ENCODE assay signal across 12 cellular contexts in genomic region chr20:31475472-31476312, GRCh38. TPM values are rescaled to one million over a fixed set of nuclear protein-coding genes. Genes with fewer than 3 reads are reported as not detected.
DNase-seq lines count a peak whose midpoint lies in the region; ATAC-seq and TF ChIP-seq lines count a peak whose summit lies in the region.
"Had no signal": no experiment of that assay in that cellular context is flagged by ENCODE, and none has a peak within 500 bp of the region (broad histone marks: within the 10 kb centered on the region; RNA-seq: fewer than 3 reads in every experiment).

No MANE protein-coding gene starts in this region.

- no peaks in the 10 kb centered on the region for H3K9me3 ChIP-seq in Peyer's patch
- H3K9me3 ChIP-seq in muscle layer of colon (ENCODE audit: low read length) = no peaks in the 10 kb centered on the region
- no peaks in the 10 kb centered on the region for H3K9me3 ChIP-seq in upper lobe of left lung

- H3K4me3 ChIP-seq in Peyer's patch (peak overlapping the region; percentile 10 to 56 (median 40)), muscle layer of colon (ENCODE audit: low read depth in 1 of 2, low read length in 2 of 2) (peak overlapping the region; percentile 42 to 66), upper lobe of left lung (peak overlapping the region in 3 of 4 donors; percentile 37 to 55 (median 47))

- TF ChIP-seq EP300 in upper lobe of left lung (IDR thresholded peaks at IDR 0.05) = no peak

- TF ChIP-seq POLR2A in Peyer's patch (IDR thresholded peaks at IDR 0.05) = no peak
- no peak for TF ChIP-seq POLR2A in upper lobe of left lung (IDR thresholded peaks at IDR 0.05)

- H3K4me1 ChIP-seq in Peyer's patch (peaks cover 0 to 12% (median 0%) of the 10 kb centered on the region in 4 donors), foreskin keratinocyte (no peaks in the 10 kb centered on the region), muscle layer of colon (ENCODE audit: insufficient read depth, low read length) (peaks cover 4% of the 10 kb centered on the region), upper lobe of left lung (peaks cover 8 to 19% (median 10%) of the 10 kb centered on the region in 4 donors)

- WGBS in upper lobe of left lung, 2 donors = 2 to 8% methylated on average over 13 to 19 of the region's 29 CpGs

- H3K36me3 ChIP-seq in Peyer's patch = no peaks in the 10 kb centered on the region
- no peaks in the 10 kb centered on the region for H3K36me3 ChIP-seq in muscle layer of colon (ENCODE audit: insufficient read depth, low read length)
- H3K36me3 ChIP-seq in upper lobe of left lung = no peaks in the 10 kb centered on the region

- ATAC-seq in foreskin keratinocyte (peak; percentile 13), upper lobe of left lung (ENCODE audit: low FRiP score in 2 of 2) (peak; percentile 20 to 42), GM21576 (IDR thresholded peaks at IDR 0.05; ENCODE audit: unreplicated experiment) (no peak)

- DNase-seq in Peyer's patch (no peak), foreskin keratinocyte (no peak), upper lobe of left lung (peak in 1 of 2 donors; percentile 73), ecto neural progenitor cell (ENCODE audit: low spot score) (no peak), globus pallidus (ENCODE audit: low spot score) (no peak)
- DNase-seq: activated T-cell treated with anti-CD3 and anti-CD28 coated beads, Interleukin-2, amount 50 U/mL, for 24 hours; NCI-H510A treated with DMSO at 0.1 percent for 48 hours had no signal

- H3K27me3 ChIP-seq in Peyer's patch (peaks cover 0 to 5% of the 10 kb centered on the region in 2 donors), foreskin keratinocyte (peaks cover 33% of the 10 kb centered on the region), muscle layer of colon (ENCODE audit: control insufficient read depth in 1 of 2, insufficient read depth in 2 of 2, low read length in 2 of 2) (peaks cover 9 to 13% of the 10 kb centered on the region in 2 donors), upper lobe of left lung (peaks cover 0 to 13% (median 4%) of the 10 kb centered on the region in 4 donors)

- H3K9ac ChIP-seq in muscle layer of colon (ENCODE audit: low read length) = peak overlapping the region; percentile 71

- TF ChIP-seq CTCF in Peyer's patch (IDR thresholded peaks at IDR 0.05) (no peak), foreskin keratinocyte (conservative IDR thresholded peaks at IDR 0.05) (no peak), upper lobe of left lung (IDR thresholded peaks at IDR 0.05) (no peak)

- H3K27ac ChIP-seq in Peyer's patch (peak overlapping the region; percentile 9 to 74 (median 46)), foreskin keratinocyte (no peak overlapping the region), muscle layer of colon (ENCODE audit: low read depth, low read length) (no peak overlapping the region), upper lobe of left lung (peak overlapping the region in 3 of 4 donors; percentile 59 to 74 (median 61))
- H3K27ac ChIP-seq: HL-60, VCaP had no signal

RNA-seq across cellular contexts. Expression of gene REM1, which starts 0.6 kb away (rescaled TPM):
- total RNA-seq in Peyer's patch = 1 to 10 TPM in 2 of 4 donors, not detected in 2; 1.4 to 1.7 TPM
- not detected in 2 replicates for total RNA-seq in foreskin keratinocyte
- not detected in 2 replicates for polyA plus RNA-seq in foreskin keratinocyte
- 1 to 10 TPM in 5 of 6 donors, under 1 TPM in 1; 0.30 to 9.5 (median 2.2) TPM for total RNA-seq in upper lobe of left lung
- total RNA-seq: bronchial epithelial cell had no signal

RNA-seq across cellular contexts. Expression of gene DEFB124, which starts 0.8 kb away (rescaled TPM):
- total RNA-seq in Peyer's patch (not detected), foreskin keratinocyte (not detected in 2 replicates), upper lobe of left lung (not detected)
- polyA plus RNA-seq in foreskin keratinocyte = not detected in 2 replicates
- total RNA-seq: bronchial epithelial cell had no signal

RNA-seq across cellular contexts. Expression of gene DEFB123, which starts 35.3 kb away (rescaled TPM):
- total RNA-seq in Peyer's patch (not detected), foreskin keratinocyte (not detected in 2 replicates), upper lobe of left lung (not detected)
- not detected in 2 replicates for polyA plus RNA-seq in foreskin keratinocyte
- total RNA-seq: bronchial epithelial cell had no signal

RNA-seq across cellular contexts. Expression of gene HM13, which starts 38.5 kb away (rescaled TPM):
- total RNA-seq in Peyer's patch (10 to 100 TPM; 38.9 to 97.4 (median 56.3) TPM), foreskin keratinocyte (105 and 125 TPM in 2 replicates), upper lobe of left lung (100 to 1,000 TPM in 2 of 6 donors, 10 to 100 TPM in 4; 58.7 to 186 (median 81.6) TPM)
- 132 and 150 TPM in 2 replicates for polyA plus RNA-seq in foreskin keratinocyte

Comparison
In these comparisons a context has a peak if more than half of its experiments do, and no peak if none do; other contexts are left out.
1. H3K27ac ChIP-seq: peak in Peyer's patch (4 of 4) and upper lobe of left lung (3 of 4); none in foreskin keratinocyte (single experiment) and muscle layer of colon (single experiment).
2. Peak in every context shown above with its lines, with median percentiles within 50 percentile points of each other: H3K4me3 ChIP-seq.